Comparison of ENCODE assay signal across 28 cellular contexts in the genomic region with DNA sequence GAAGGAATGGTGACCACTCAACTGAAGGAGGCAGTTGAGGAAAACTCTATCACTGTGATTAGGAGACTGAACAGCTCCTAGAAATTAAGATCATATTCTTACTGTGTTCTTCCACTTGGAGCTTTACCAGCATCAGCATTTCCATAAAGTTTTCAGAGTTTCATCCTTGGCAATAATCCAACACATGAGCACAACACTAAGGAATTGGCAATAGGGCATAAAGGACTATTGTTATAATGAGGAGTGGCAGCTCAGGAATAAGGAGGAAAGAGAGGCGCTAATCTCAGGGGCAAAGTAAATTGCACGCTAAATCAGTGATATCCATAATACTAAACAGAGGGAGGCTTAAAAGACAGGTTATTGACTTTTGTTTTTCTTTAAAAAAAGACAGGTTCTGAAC.
A peak's percentile ranks its signal among the peaks of the same experiment; 100 is the strongest.
DNase-seq lines count a peak whose midpoint lies in the region; ATAC-seq, FAIRE-seq and TF ChIP-seq lines count a peak whose summit lies in the region.
"Had no signal": no experiment of that assay in that cellular context is flagged by ENCODE, and none has a peak within 500 bp of the region (broad histone marks: within the 10 kb centered on the region; RNA-seq: fewer than 3 reads in every experiment).

No MANE protein-coding gene starts in this region.

- CTCF ChIA-PET in naive thymus-derived CD4-positive, alpha-beta T cell (lab: Charles Lee), result no interaction called here

- H3K27ac Mint-ChIP-seq in naive thymus-derived CD4-positive, alpha-beta T cell, result no peak overlapping the region
- H3K27ac Mint-ChIP-seq: activated CD8-positive, alpha-beta T cell treated with anti-CD3 and anti-CD28 coated beads for 36 hours; activated naive CD8-positive, alpha-beta T cell treated with anti-CD3 and anti-CD28 coated beads, Interleukin-2, amount 10 ng/mL, durations not matched to agents 7 days and 5 days; brain; effector memory CD8-positive, alpha-beta T cell; progenitor cell of endocrine pancreas had no signal

- no peaks in the 10 kb centered on the region for H3K36me3 Mint-ChIP-seq in naive thymus-derived CD4-positive, alpha-beta T cell
- H3K36me3 Mint-ChIP-seq: activated naive CD8-positive, alpha-beta T cell treated with anti-CD3 and anti-CD28 coated beads, Interleukin-2, amount 10 ng/mL, durations not matched to agents 7 days and 5 days; brain had no signal

- DNase-seq in H54 (ENCODE audit: insufficient read length, low spot score), result no peak
- DNase-seq in amniotic epithelial cell (ENCODE audit: low read depth), result peak; percentile 41
- DNase-seq in retinal pigment epithelial cell (ENCODE audit: low read depth), result peak; percentile 61
- DNase-seq in effector CD8-positive, alpha-beta T cell (lab: John Stamatoyannopoulos, UW), result no peak
- DNase-seq in naive thymus-derived CD4-positive, alpha-beta T cell, result no peak
- no peak for DNase-seq in AG20443 (ENCODE audit: low spot score)
- DNase-seq: activated CD4-positive, CD25-positive, alpha-beta regulatory T cell treated with anti-CD3 and anti-CD28 coated beads, Interleukin-2, amount 50 U/mL, for 72 hours; activated CD8-positive, alpha-beta T cell treated with anti-CD3 and anti-CD28 coated beads for 36 hours; activated effector memory CD4-positive, alpha-beta T cell treated with Interleukin-2 at 50 U/mL for 16 hours; activated naive CD8-positive, alpha-beta T cell treated with anti-CD3 and anti-CD28 coated beads, Interleukin-2, amount 10 ng/mL, durations not matched to agents 7 days and 5 days; Caco-2; DND-41; effector memory CD8-positive, alpha-beta T cell; esophagus squamous epithelium; kidney; NCI-H1105; NCI-H2081; NCI-H446; OCI-M1 had no signal

- ATAC-seq in esophagus mucosa (peak; percentile 44), HG02973 (IDR thresholded peaks at IDR 0.05; ENCODE audit: unreplicated experiment) (no peak)
- ATAC-seq in naive thymus-derived CD4-positive, alpha-beta T cell, result no peak
- ATAC-seq: activated CD8-positive, alpha-beta T cell treated with anti-CD3 and anti-CD28 coated beads for 36 hours; effector memory CD8-positive, alpha-beta T cell; Right ventricle myocardium inferior had no signal

- intact Hi-C loops in naive thymus-derived CD4-positive, alpha-beta T cell (cut with micrococcal nuclease), result no loop called here

- peak; percentile 45 for FAIRE-seq in H54 (lab: Jason Lieb, UNC)
- FAIRE-seq: colon, GM12891, kidney had no signal

- H3K4me1 ChIP-seq in naive thymus-derived CD4-positive, alpha-beta T cell (ENCODE audit: control insufficient read depth in 2 of 2, insufficient read depth in 2 of 2, low read length in 2 of 2), result no peaks in the 10 kb centered on the region
- H3K4me1 ChIP-seq: Caco-2 had no signal

- no peaks in the 10 kb centered on the region for H3K4me1 Mint-ChIP-seq in naive thymus-derived CD4-positive, alpha-beta T cell
- H3K4me1 Mint-ChIP-seq: activated naive CD8-positive, alpha-beta T cell treated with anti-CD3 and anti-CD28 coated beads, Interleukin-2, amount 10 ng/mL, durations not matched to agents 7 days and 5 days had no signal

- TF ChIP-seq CTCF in retinal pigment epithelial cell (conservative IDR thresholded peaks at IDR 0.05; ENCODE audit: low read depth, low read length), result no peak

- no peak overlapping the region for H3K4me3 ChIP-seq in retinal pigment epithelial cell (ENCODE audit: low read length)
- H3K4me3 ChIP-seq in naive thymus-derived CD4-positive, alpha-beta T cell (ENCODE audit: low read length), result no peak overlapping the region
- H3K4me3 ChIP-seq: esophagus squamous epithelium, HAP-1, lung had no signal

- POLR2A ChIA-PET in naive thymus-derived CD4-positive, alpha-beta T cell (lab: Charles Lee), result no interaction called here

- peaks cover 0 to 9% (median 4%) of the 10 kb centered on the region in 5 donors for H3K27me3 Mint-ChIP-seq in naive thymus-derived CD4-positive, alpha-beta T cell
- H3K27me3 Mint-ChIP-seq: activated CD8-positive, alpha-beta T cell treated with anti-CD3 and anti-CD28 coated beads for 36 hours; activated naive CD8-positive, alpha-beta T cell treated with anti-CD3 and anti-CD28 coated beads, Interleukin-2, amount 10 ng/mL, durations not matched to agents 7 days and 5 days; effector memory CD8-positive, alpha-beta T cell; progenitor cell of endocrine pancreas had no signal

- TF ChIP-seq POLR2A in H54 (IDR thresholded peaks at IDR 0.05; ENCODE audit: low read depth, low read length), result no peak

- no peaks in the 10 kb centered on the region for H3K9me3 ChIP-seq in naive thymus-derived CD4-positive, alpha-beta T cell (ENCODE audit: control insufficient read depth in 2 of 3, low read length in 3 of 3)
- H3K9me3 ChIP-seq: Caco-2, esophagus squamous epithelium, HAP-1 had no signal

- H3K9me3 Mint-ChIP-seq in naive thymus-derived CD4-positive, alpha-beta T cell, result peaks cover 0 to 6% (median 0%) of the 10 kb centered on the region in 11 donors
- H3K9me3 Mint-ChIP-seq: activated CD8-positive, alpha-beta T cell treated with anti-CD3 and anti-CD28 coated beads for 36 hours; activated naive CD8-positive, alpha-beta T cell treated with anti-CD3 and anti-CD28 coated beads, Interleukin-2, amount 10 ng/mL, durations not matched to agents 7 days and 5 days; effector memory CD8-positive, alpha-beta T cell had no signal

- H3K27ac ChIP-seq in naive thymus-derived CD4-positive, alpha-beta T cell (ENCODE audit: low read depth, low read length), result no peak overlapping the region
- H3K27ac ChIP-seq: esophagus squamous epithelium had no signal

- no peaks in the 10 kb centered on the region for H3K27me3 ChIP-seq in naive thymus-derived CD4-positive, alpha-beta T cell (ENCODE audit: control insufficient read depth in 2 of 2, insufficient read depth in 2 of 2, low read length in 2 of 2)
- H3K27me3 ChIP-seq: esophagus squamous epithelium had no signal

- no peak overlapping the region for H3K4me3 Mint-ChIP-seq in naive thymus-derived CD4-positive, alpha-beta T cell
- H3K4me3 Mint-ChIP-seq: activated CD8-positive, alpha-beta T cell treated with anti-CD3 and anti-CD28 coated beads for 36 hours; activated naive CD8-positive, alpha-beta T cell treated with anti-CD3 and anti-CD28 coated beads, Interleukin-2, amount 10 ng/mL, durations not matched to agents 7 days and 5 days; brain; effector memory CD8-positive, alpha-beta T cell had no signal

- H3K36me3 ChIP-seq in naive thymus-derived CD4-positive, alpha-beta T cell (ENCODE audit: control insufficient read depth in 2 of 3, insufficient read depth in 3 of 3, low read length in 3 of 3), result no peaks in the 10 kb centered on the region
- H3K36me3 ChIP-seq: esophagus squamous epithelium, HAP-1 had no signal

Comparison
In these comparisons a context has a peak if more than half of its experiments do, and no peak if none do; other contexts are left out.
1. DNase-seq: peak in amniotic epithelial cell (single experiment) and retinal pigment epithelial cell (single experiment); none in H54 (single experiment), effector CD8-positive, alpha-beta T cell (single experiment), naive thymus-derived CD4-positive, alpha-beta T cell (0 of 9) and AG20443 (single experiment).